Comparison of ENCODE assay signal across 18 cellular contexts in genomic region chr20:8971669-8972316, GRCh38.
DNase-seq lines count a peak whose midpoint lies in the region; ATAC-seq, FAIRE-seq and TF ChIP-seq lines count a peak whose summit lies in the region.
"Had no signal": no experiment of that assay in that cellular context is flagged by ENCODE, and none has a peak within 500 bp of the region (broad histone marks: within the 10 kb centered on the region; RNA-seq: fewer than 3 reads in every experiment).

No MANE protein-coding gene starts in this region.

- H3K4me1 ChIP-seq in heart left ventricle, result peaks cover 0 to 45% (median 17%) of the 10 kb centered on the region in 12 donors
- peaks cover 36% of the 10 kb centered on the region for H3K4me1 ChIP-seq in Loucy (ENCODE audit: insufficient read depth, low read length, poor library complexity, severe bottlenecking)
- H3K4me1 ChIP-seq in K562 (replicated peaks in 1 of 2; ENCODE audit: control insufficient read depth in 2 of 2, insufficient read depth in 2 of 2, low read length in 2 of 2), result no peaks in the 10 kb centered on the region
- H3K4me1 ChIP-seq in mesendoderm (ENCODE audit: control insufficient read depth, low read depth, low read length), result no peaks in the 10 kb centered on the region
- H3K4me1 ChIP-seq: BLaER1 treated with 17β-estradiol and CSF1 and Interleukin-3, amounts not matched to agents 10 nM and 100 nM had no signal

- POLR2A ChIA-PET in K562 (lab: Yijun Ruan, JAX), result interaction anchor here (1.0 kb wide), 1 partner anchor 14 kb away, joined by 3 read pairs; no protein-coding TSS in a partner anchor

- H3K79me2 ChIP-seq in Loucy (ENCODE audit: insufficient read depth, low read length) (no peaks in the 10 kb centered on the region), K562 (ENCODE audit: control insufficient read depth, insufficient read depth, low read length) (no peaks in the 10 kb centered on the region), mesendoderm (ENCODE audit: control insufficient read depth, insufficient read depth, low read length) (no peaks in the 10 kb centered on the region)

- H4K20me1 ChIP-seq in Loucy (ENCODE audit: insufficient read depth, low read length, poor library complexity, severe bottlenecking) (no peaks in the 10 kb centered on the region), K562 (replicated peaks; ENCODE audit: control insufficient read depth, insufficient read depth, low read length) (no peaks in the 10 kb centered on the region)
- H4K20me1 ChIP-seq: BLaER1 treated with 17β-estradiol and CSF1 and Interleukin-3, amounts not matched to agents 10 nM and 100 nM had no signal

- DNase-seq in heart left ventricle, result no peak
- DNase-seq in left cardiac atrium, result no peak
- DNase-seq in K562 (ENCODE audit: extremely low read depth in 1 of 4, low spot score in 3 of 4), result no peak
- DNase-seq in mesendoderm, result peak; percentile 11
- no peak for DNase-seq in activated T-cell treated with anti-CD3 and anti-CD28 coated beads, Interleukin-2, amount 50 U/mL, for 1 hour
- no peak for DNase-seq in T-helper 17 cell
- DNase-seq: 8988T; ACHN; Calu3; CD4-positive, alpha-beta T cell; DMS 273 treated with DMSO at 0.1 percent for 48 hours; DMS79; GOT3; H9 had no signal

- H3K9me2 ChIP-seq in Loucy (replicated peaks; ENCODE audit: low read depth, low read length), result no peaks in the 10 kb centered on the region

- H4K8ac ChIP-seq in mesendoderm (ENCODE audit: low read depth, low read length), result no peak overlapping the region

- no peak overlapping the region for H3K27ac Mint-ChIP-seq in T-helper 17 cell
- H3K27ac Mint-ChIP-seq: CD4-positive, alpha-beta T cell; H9 had no signal

- H3K36me3 Mint-ChIP-seq in T-helper 17 cell (ENCODE audit: low read depth), result no peaks in the 10 kb centered on the region

- no peak overlapping the region for H3K23ac ChIP-seq in mesendoderm (ENCODE audit: low read length)

- TF ChIP-seq RAD21 in K562 (CRISPR knock-in tag; conservative IDR thresholded peaks at IDR 0.05 in 1 of 2, IDR thresholded peaks at IDR 0.05 in 1 of 2), result no peak

- H3K9me1 ChIP-seq in K562 (ENCODE audit: control insufficient read depth, insufficient read depth, low read length), result no peaks in the 10 kb centered on the region

- peak overlapping the region; percentile 49 for H3K4me2 ChIP-seq in Loucy (ENCODE audit: low read depth, low read length, poor library complexity, severe bottlenecking)
- no peak overlapping the region for H3K4me2 ChIP-seq in K562 (ENCODE audit: insufficient read depth, low read length)
- H3K4me2 ChIP-seq in mesendoderm (ENCODE audit: low read length), result no peak overlapping the region
- H3K4me2 ChIP-seq: BLaER1 treated with 17β-estradiol and CSF1 and Interleukin-3, amounts not matched to agents 10 nM and 100 nM had no signal

- WGBS in heart left ventricle, 4 donors, result 51 to 67% (median 56%) methylated on average over 4 of the region's 4 CpGs
- WGBS in K562 (ENCODE audit: insufficient coverage, low coverage, missing lambda C conversion rate), result 13% methylated on average over 4 of the region's 4 CpGs
- WGBS in mesendoderm (ENCODE audit: extremely low coverage, insufficient coverage, low lambda C conversion rate), result no CpG with 5 or more reads among the region's 4 CpGs

- CTCF ChIA-PET in K562 (lab: Yijun Ruan, JAX; ENCODE audit: low intra/inter-chr PET ratio), result no interaction called here

- H3K9me3 ChIP-seq in heart left ventricle, result no peaks in the 10 kb centered on the region
- no peaks in the 10 kb centered on the region for H3K9me3 ChIP-seq in Loucy (ENCODE audit: insufficient read depth, low read depth, low read length)
- no peaks in the 10 kb centered on the region for H3K9me3 ChIP-seq in K562 (replicated peaks; ENCODE audit: control insufficient read depth, insufficient read depth, low read depth, low read length)
- H3K9me3 ChIP-seq in T-helper 17 cell (ENCODE audit: control insufficient read depth, low read length, poor library complexity, severe bottlenecking), result no peaks in the 10 kb centered on the region
- H3K9me3 ChIP-seq: BLaER1 treated with 17β-estradiol and CSF1 and Interleukin-3, amounts not matched to agents 10 nM and 100 nM had no signal

- no peak overlapping the region for H3K4me3 Mint-ChIP-seq in T-helper 17 cell
- H3K4me3 Mint-ChIP-seq: CD4-positive, alpha-beta T cell; H9 had no signal

- H2AFZ ChIP-seq in Loucy (ENCODE audit: low read length) (0 out of 2 replicates have a peak overlapping the region, but pooled peaks have one; percentile 14), K562 (ENCODE audit: low read depth, low read length) (no peak overlapping the region)

- no peak for TF ChIP-seq EP300 in K562 (IDR thresholded peaks at IDR 0.05; ENCODE audit: low read length)

- H3K4me3 ChIP-seq in heart left ventricle (no peak overlapping the region), Loucy (ENCODE audit: low read length, poor library complexity, severe bottlenecking) (peak overlapping the region; percentile 23), K562 (no peak overlapping the region), mesendoderm (ENCODE audit: low read length) (no peak overlapping the region)
- H3K4me3 ChIP-seq: BLaER1 treated with 17β-estradiol and CSF1 and Interleukin-3, amounts not matched to agents 10 nM and 100 nM; GM12878 had no signal

- peak overlapping the region in 7 of 12 donors; percentile 21 to 68 (median 36) for H3K27ac ChIP-seq in heart left ventricle
- H3K27ac ChIP-seq in K562 (ENCODE audit: extremely low read depth, low read depth, low read length), result no peak overlapping the region
- no peak overlapping the region for H3K27ac ChIP-seq in mesendoderm (ENCODE audit: low read depth, low read length)
- H3K27ac ChIP-seq: BLaER1 treated with 17β-estradiol and CSF1 and Interleukin-3, amounts not matched to agents 10 nM and 100 nM had no signal

- no peak overlapping the region for H2BK15ac ChIP-seq in mesendoderm (replicated peaks; ENCODE audit: low read depth)

- no peak overlapping the region for H3K9ac ChIP-seq in Loucy (ENCODE audit: low read depth, low read length, poor library complexity, severe bottlenecking)
- H3K9ac ChIP-seq in K562 (ENCODE audit: insufficient read depth in 1 of 2, low read depth in 2 of 2, low read length in 2 of 2), result no peak overlapping the region
- H3K9ac ChIP-seq in mesendoderm (ENCODE audit: low read length), result no peak overlapping the region
- H3K9ac ChIP-seq: BLaER1 treated with 17β-estradiol and CSF1 and Interleukin-3, amounts not matched to agents 10 nM and 100 nM had no signal

- no peak for FAIRE-seq in K562 (lab: Jason Lieb, UNC)
- FAIRE-seq: GM12878 had no signal

- H3F3A ChIP-seq in Loucy (ENCODE audit: low read depth), result peaks cover 17% of the 10 kb centered on the region

- H2AK5ac ChIP-seq in mesendoderm (ENCODE audit: low read length), result no peak overlapping the region

- in situ Hi-C loops in K562 (cut with MboI), result no loop called here

- no peak overlapping the region for H4K5ac ChIP-seq in mesendoderm (ENCODE audit: low read length)

- H3K27me3 ChIP-seq in heart left ventricle (no peaks in the 10 kb centered on the region), Loucy (ENCODE audit: insufficient read depth, low read length, poor library complexity, severe bottlenecking) (no peaks in the 10 kb centered on the region), K562 (ENCODE audit: control insufficient read depth in 2 of 2, insufficient read depth in 2 of 2, low read length in 2 of 2) (no peaks in the 10 kb centered on the region), mesendoderm (ENCODE audit: insufficient read depth, low read length, poor library complexity) (no peaks in the 10 kb centered on the region)
- H3K27me3 ChIP-seq: BLaER1 treated with 17β-estradiol and CSF1 and Interleukin-3, amounts not matched to agents 10 nM and 100 nM had no signal

- no peaks in the 10 kb centered on the region for H3K79me1 ChIP-seq in mesendoderm (ENCODE audit: low read length)

- no peaks in the 10 kb centered on the region for H3K27me3 Mint-ChIP-seq in T-helper 17 cell
- H3K27me3 Mint-ChIP-seq: CD4-positive, alpha-beta T cell had no signal

- TF ChIP-seq POLR2A in heart left ventricle (IDR thresholded peaks at IDR 0.05), result no peak
- no peak for TF ChIP-seq POLR2A in K562 (conservative IDR thresholded peaks at IDR 0.05)
- TF ChIP-seq POLR2A in GM18505 (IDR thresholded peaks at IDR 0.05; ENCODE audit: borderline replicate concordance, extremely low read depth, insufficient read depth, insufficient read length), result no peak

- no TSS peak for BruUV-seq in K562 (replicated peaks; lab: Mats Ljungman, UMichigan)

- H2BK120ac ChIP-seq in mesendoderm (ENCODE audit: low read depth, low read length), result no peak overlapping the region

- H3K4me1 Mint-ChIP-seq in T-helper 17 cell, result no peaks in the 10 kb centered on the region

- H2BK5ac ChIP-seq in mesendoderm (ENCODE audit: low read length), result no peak overlapping the region

- intact Hi-C loops in heart left ventricle (cut with DNase I) (loop anchor here in 1 of 10 donors (10.0 kb wide), 1 partner anchor 383 kb away; no protein-coding TSS in a partner anchor), left cardiac atrium (cut with DNase I) (no loop called here), K562 (cut with micrococcal nuclease) (no loop called here)

- H3K18ac ChIP-seq in mesendoderm (ENCODE audit: low read length), result no peak overlapping the region

- ATAC-seq in heart left ventricle (peak in 3 of 4 donors; percentile 33 to 69 (median 51)), left cardiac atrium (no peak), K562 (no peak), GM18505 (IDR thresholded peaks at IDR 0.05; ENCODE audit: unreplicated experiment) (no peak), T-helper 17 cell (no peak)
- ATAC-seq: GM12878 had no signal

- no peak overlapping the region for H3K4ac ChIP-seq in mesendoderm (ENCODE audit: low read depth, low read length)

- H3K36me3 ChIP-seq in heart left ventricle (no peaks in the 10 kb centered on the region), Loucy (ENCODE audit: insufficient read depth, low read length) (no peaks in the 10 kb centered on the region), K562 (ENCODE audit: control insufficient read depth, insufficient read depth, low read length) (no peaks in the 10 kb centered on the region), mesendoderm (ENCODE audit: control insufficient read depth, insufficient read depth, low read length) (no peaks in the 10 kb centered on the region)
- H3K36me3 ChIP-seq: BLaER1 treated with 17β-estradiol and CSF1 and Interleukin-3, amounts not matched to agents 10 nM and 100 nM had no signal

- TF ChIP-seq CTCF in heart left ventricle (IDR thresholded peaks at IDR 0.05) (no peak), Loucy (conservative IDR thresholded peaks at IDR 0.05; ENCODE audit: low read length) (no peak), K562 (IDR thresholded peaks at IDR 0.05 in 2 of 3, conservative IDR thresholded peaks at IDR 0.05 in 1 of 3; ENCODE audit: insufficient read depth in 2 of 3, low read depth in 1 of 3, low read length in 3 of 3) (no peak)

- H3K56ac ChIP-seq in mesendoderm (ENCODE audit: low read length), result no peak overlapping the region

TF ChIP-seq in K562, 482 proteins besides CTCF, POLR2A, EP300 and RAD21:
- TF ChIP-seq TOE1 (IDR thresholded peaks at IDR 0.05; ENCODE audit: borderline replicate concordance) (no peak), TOE1 (CRISPR knock-in tag; IDR thresholded peaks at IDR 0.05; ENCODE audit: borderline replicate concordance, low read depth) (no peak), ARHGAP35 (IDR thresholded peaks at IDR 0.05; ENCODE audit: partially characterized antibody) (no peak), CBFA2T3 (IDR thresholded peaks at IDR 0.05) (0 out of 2 replicates have a peak, but pooled peaks have one; percentile 3)
TF ChIP-seq in K562: peak in this region for 1.

Comparison
In these comparisons a context has a peak if more than half of its experiments do, and no peak if none do; other contexts are left out.
1. ATAC-seq: peak in heart left ventricle (3 of 4); none in left cardiac atrium (0 of 2), K562 (single experiment), GM18505 (single experiment) and T-helper 17 cell (single experiment).
2. H3K27ac ChIP-seq: peak in heart left ventricle (7 of 12); none in K562 (single experiment) and mesendoderm (single experiment).